Comparison of ENCODE assay signal across 8 cellular contexts in genomic region chr7:98745722-98746318, GRCh38.
DNase-seq lines count a peak whose midpoint lies in the region; ATAC-seq and TF ChIP-seq lines count a peak whose summit lies in the region.

No MANE protein-coding gene starts in this region.

- H3K4ac ChIP-seq in neuronal stem cell (ENCODE audit: low read length) = no peak overlapping the region

- no peak overlapping the region for H2AFZ ChIP-seq in neuronal stem cell (ENCODE audit: low read length)

- no peak overlapping the region for H3K9ac ChIP-seq in neuronal stem cell (ENCODE audit: low read depth, low read length, poor library complexity)

- no peaks in the 10 kb centered on the region for H3K27me3 ChIP-seq in neuronal stem cell (ENCODE audit: control insufficient read depth in 3 of 3, insufficient read depth in 3 of 3, low read depth in 1 of 3, low read length in 3 of 3)
- no peaks in the 10 kb centered on the region for H3K27me3 ChIP-seq in thyroid gland

- no peak overlapping the region for H3K18ac ChIP-seq in neuronal stem cell (ENCODE audit: low read length)

- ATAC-seq in HG03460 (IDR thresholded peaks at IDR 0.05; ENCODE audit: unreplicated experiment) = no peak

- TF ChIP-seq CTCF in C4-2B (conservative IDR thresholded peaks at IDR 0.05) = peak; percentile 98
- TF ChIP-seq CTCF in thyroid gland (IDR thresholded peaks at IDR 0.05) = peak; percentile 39 to 62 (median 46)

- no peak overlapping the region for H2BK15ac ChIP-seq in neuronal stem cell (ENCODE audit: low read length)

- H2AK5ac ChIP-seq in neuronal stem cell (ENCODE audit: low read depth, low read length) = no peak overlapping the region

- no peak overlapping the region for H3K4me2 ChIP-seq in neuronal stem cell (ENCODE audit: insufficient read depth, low read length, poor library complexity, severe bottlenecking)

- no peak overlapping the region for H4K8ac ChIP-seq in neuronal stem cell (ENCODE audit: low read depth, low read length)

- no peak overlapping the region for H2BK5ac ChIP-seq in neuronal stem cell (ENCODE audit: low read length)

- no peak overlapping the region for H3K27ac ChIP-seq in C4-2B
- no peak overlapping the region for H3K27ac ChIP-seq in neuronal stem cell (replicated peaks; ENCODE audit: low read length)
- no peak overlapping the region for H3K27ac ChIP-seq in thyroid gland

- WGBS in neuronal stem cell (ENCODE audit: extremely low coverage in 2 of 2, insufficient read length in 2 of 2, insufficient replicate concordance in 1 of 2), 2 donors = no CpG with 5 or more reads among the region's 5 CpGs
- WGBS in thyroid gland, 2 donors = 29 to 35% methylated on average over 5 of the region's 5 CpGs

- H3K4me1 ChIP-seq in neuronal stem cell (ENCODE audit: control insufficient read depth in 2 of 2, insufficient read depth in 1 of 2, low read depth in 1 of 2, low read length in 2 of 2) (no peaks in the 10 kb centered on the region), thyroid gland (no peaks in the 10 kb centered on the region)

- H3K36me3 ChIP-seq in neuronal stem cell (replicated peaks in 1 of 2; ENCODE audit: control insufficient read depth in 2 of 2, insufficient read depth in 2 of 2, low read length in 2 of 2) = no peaks in the 10 kb centered on the region
- H3K36me3 ChIP-seq in thyroid gland = no peaks in the 10 kb centered on the region

- peak; percentile 19 for DNase-seq in GOT3 (lab: John Stamatoyannopoulos, UW)
- peak; percentile 69 for DNase-seq in NCI-H460 (ENCODE audit: extremely low read depth, low read depth)
- DNase-seq in activated CD8-positive, alpha-beta memory T cell treated with anti-CD3 and anti-CD28 coated beads, Interleukin-2, amount 50 U/mL, for 4 hours = peak; percentile 72
- peak; percentile 55 to 77 for DNase-seq in erythroblast (lab: John Stamatoyannopoulos, UW)
- DNase-seq in neuronal stem cell (ENCODE audit: low spot score) = peak; percentile 76
- DNase-seq in thyroid gland = peak; percentile 58 to 70

- no peak overlapping the region for H2BK12ac ChIP-seq in neuronal stem cell (ENCODE audit: low read length)

- H3K23ac ChIP-seq in neuronal stem cell (ENCODE audit: low read depth, low read length, poor library complexity) = no peak overlapping the region

- no peak overlapping the region for H2BK120ac ChIP-seq in neuronal stem cell (ENCODE audit: low read depth, low read length)

- no peak for TF ChIP-seq POLR2A in erythroblast (IDR thresholded peaks at IDR 0.05; ENCODE audit: low read length)
- TF ChIP-seq POLR2A in thyroid gland (IDR thresholded peaks at IDR 0.05) = no peak

- H3K9me3 ChIP-seq in neuronal stem cell (replicated peaks in 1 of 2; ENCODE audit: control insufficient read depth in 2 of 2, insufficient read depth in 1 of 2, low read depth in 1 of 2, low read length in 2 of 2) (peaks cover 0 to 4% of the 10 kb centered on the region in 2 donors), thyroid gland (no peaks in the 10 kb centered on the region)

- H4K91ac ChIP-seq in neuronal stem cell (ENCODE audit: low read depth, low read length, poor library complexity) = no peak overlapping the region

- intact Hi-C loops in thyroid gland (cut with DNase I) = loop anchor here (10.0 kb wide), 1 partner anchor 311 kb away; no protein-coding TSS in a partner anchor

- H3K79me1 ChIP-seq in neuronal stem cell (ENCODE audit: low read depth, low read length) = no peaks in the 10 kb centered on the region

- no peak overlapping the region for H3K14ac ChIP-seq in neuronal stem cell (ENCODE audit: low read length)

- no peak overlapping the region for H3K4me3 ChIP-seq in neuronal stem cell (ENCODE audit: low read length in 2 of 2)
- no peak overlapping the region for H3K4me3 ChIP-seq in thyroid gland (replicated peaks in 1 of 3)

Comparison
In these comparisons a context has a peak if more than half of its experiments do, and no peak if none do; other contexts are left out.
1. DNase-seq: peak in every context shown above with its lines; median percentile 76 in neuronal stem cell; 72 in activated CD8-positive, alpha-beta memory T cell treated with anti-CD3 and anti-CD28 coated beads, Interleukin-2, amount 50 U/mL, for 4 hours; 69 in NCI-H460; 66 in erythroblast; 64 in thyroid gland; 19 in GOT3.